In the genomic region with DNA sequence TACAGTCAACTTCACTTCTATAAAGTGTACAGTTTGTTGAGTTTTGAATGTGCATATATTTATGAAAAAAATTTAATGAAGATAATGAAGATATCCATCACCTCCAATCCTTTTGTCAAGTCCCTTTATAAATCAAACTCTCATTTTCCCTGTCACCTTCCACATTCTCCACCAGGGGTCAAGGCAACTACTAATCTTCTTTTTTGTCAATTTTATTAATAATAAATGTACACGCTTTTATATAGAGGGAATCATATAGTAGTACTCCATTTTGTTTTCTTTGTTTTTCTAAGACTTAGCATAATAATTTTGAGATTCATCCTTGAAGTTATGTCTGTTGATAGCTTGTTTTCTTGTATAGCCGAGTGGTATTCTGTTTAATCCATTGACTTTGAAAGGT, we compare ENCODE assay signal across 29 cellular contexts.
"Had no signal": no experiment of that assay in that cellular context is flagged by ENCODE, and none has a peak within 500 bp of the region (broad histone marks: within the 10 kb centered on the region; RNA-seq: fewer than 3 reads in every experiment).

No MANE protein-coding gene starts in this region.

- H3K27ac ChIP-seq: ascending aorta, brain microvascular endothelial cell, foreskin keratinocyte, left ventricle myocardium inferior, pancreas, psoas muscle, stomach, thyroid gland, WERI-Rb-1 had no signal

- H3K4me1 ChIP-seq: ascending aorta, foreskin keratinocyte, left ventricle myocardium inferior, pancreas, psoas muscle, stomach, thyroid gland had no signal

- H3K9me3 ChIP-seq: ascending aorta, left ventricle myocardium inferior, mucosa of descending colon, pancreas, psoas muscle, stomach, thyroid gland had no signal

- H3K27me3 ChIP-seq: ascending aorta, brain microvascular endothelial cell, foreskin keratinocyte, pancreas, stomach, thyroid gland had no signal

- H3K4me2 ChIP-seq: smooth muscle cell had no signal

- H3K4me3 ChIP-seq: ascending aorta, left ventricle myocardium inferior, lung, mucosa of descending colon, pancreas, psoas muscle, smooth muscle cell, stomach, thyroid gland had no signal

- DNase-seq: activated CD4-positive, alpha-beta T cell treated with anti-CD3 and anti-CD28 coated beads for 48 hours; activated CD4-positive, alpha-beta T cell treated with anti-CD3 and anti-CD28 coated beads, Interleukin-2, amount 50 U/mL, for 48 hours; activated CD8-positive, alpha-beta memory T cell treated with anti-CD3 and anti-CD28 coated beads for 24 hours; activated CD8-positive, alpha-beta memory T cell treated with anti-CD3 and anti-CD28 coated beads, Interleukin-2, amount 50 U/mL, for 4 hours; activated gamma-delta T cell; activated naive CD4-positive, alpha-beta T cell treated with anti-CD3 and anti-CD28 coated beads, Interleukin-2, amount 10 ng/mL, durations not matched to agents 7 days and 5 days; activated naive CD8-positive, alpha-beta T cell treated with anti-CD3 and anti-CD28 coated beads, Interleukin-2, amount 10 ng/mL, durations not matched to agents 7 days and 5 days; activated T-cell treated with anti-CD3 and anti-CD28 coated beads, Interleukin-2, amount 50 U/mL, for 1 hour; brain microvascular endothelial cell; cortex of kidney; effector memory CD8-positive, alpha-beta T cell; foreskin keratinocyte; islet precursor cell; left ventricle myocardium inferior; mucosa of descending colon; nucleus accumbens; pancreas; psoas muscle; stimulated activated CD4-positive, alpha-beta T cell treated with anti-CD3 and anti-CD28 coated beads, Interleukin-1b, Interleukin-23, amount 100 ng/mL, for 48 hours; stimulated activated CD4-positive, alpha-beta T cell treated with anti-CD3 and anti-CD28 coated beads, Interleukin-4, amount 100 ng/mL, for 4 hours; stimulated activated CD8-positive, alpha-beta memory T cell treated with anti-CD3 and anti-CD28 coated beads, Interleukin-4, amount 100 ng/mL, for 48 hours; stomach; SW 1271; T-helper 9 cell; thyroid gland; WERI-Rb-1 had no signal

- H3K36me3 ChIP-seq: ascending aorta, brain microvascular endothelial cell, left ventricle myocardium inferior, pancreas, stomach, thyroid gland, WERI-Rb-1 had no signal
